ENCODE assay signal across 17 cellular contexts in the genomic region with DNA sequence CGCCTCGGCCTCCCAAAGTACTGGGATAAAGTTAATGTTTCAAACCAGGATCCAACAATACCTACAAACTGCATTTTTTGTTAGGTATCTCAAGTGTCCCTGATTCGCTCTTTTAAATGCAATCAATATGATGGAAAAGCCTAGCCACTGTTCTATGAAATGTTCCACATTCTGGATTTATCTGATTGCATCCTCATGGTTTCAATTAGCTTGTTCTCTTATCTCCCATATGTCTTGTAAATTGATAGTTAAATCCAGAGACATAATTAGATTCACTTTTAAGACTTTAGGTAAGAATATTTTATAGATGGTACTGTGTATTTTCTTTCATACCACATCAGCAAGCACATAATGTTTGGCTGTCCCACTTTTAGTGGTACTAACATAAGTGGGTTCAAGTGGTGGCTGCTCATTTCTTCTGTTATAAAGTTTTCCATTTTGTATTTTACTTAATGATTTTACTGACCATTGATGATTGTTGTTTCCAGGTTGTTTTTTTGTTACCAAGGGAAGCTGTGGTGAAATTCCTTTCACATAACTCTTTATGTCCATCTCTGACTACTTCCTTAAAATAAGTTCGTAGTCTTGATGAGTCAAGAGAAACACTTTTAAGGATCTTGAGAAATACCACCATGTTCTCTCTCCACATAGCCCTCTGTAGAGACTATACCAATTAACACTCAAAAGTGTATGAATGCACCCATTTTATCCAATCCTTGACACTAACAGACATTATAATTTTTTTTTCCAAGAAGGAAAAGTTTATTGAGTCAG. TPM values are rescaled to one million over a fixed set of nuclear protein-coding genes. Genes with fewer than 3 reads are reported as not detected.
A peak's percentile ranks its signal among the peaks of the same experiment; 100 is the strongest.
DNase-seq lines count a peak whose midpoint lies in the region; ATAC-seq and TF ChIP-seq lines count a peak whose summit lies in the region.
"Had no signal": no experiment of that assay in that cellular context is flagged by ENCODE, and none has a peak within 500 bp of the region (broad histone marks: within the 10 kb centered on the region; RNA-seq: fewer than 3 reads in every experiment).

No MANE protein-coding gene starts in this region.

- H3K4me1 ChIP-seq in foreskin keratinocyte, result no peaks in the 10 kb centered on the region

- TF ChIP-seq CTCF in foreskin keratinocyte (conservative IDR thresholded peaks at IDR 0.05), result no peak

- DNase-seq in CD1c-positive myeloid dendritic cell (ENCODE audit: extremely low spot score) (peak; percentile 83), M059J (ENCODE audit: low read depth) (peak; percentile 23), SKM-1 treated with dmso at 0.1 percent for 144 hours (lab: John Stamatoyannopoulos, UW; ENCODE audit: unreplicated experiment) (peak; percentile 81), foreskin keratinocyte (peak; percentile 5 to 27), DMS 273 treated with DMSO at 0.1 percent for 48 hours (lab: John Stamatoyannopoulos, UW) (no peak), COLO668 (lab: John Stamatoyannopoulos, UW; ENCODE audit: unreplicated experiment) (no peak)
- DNase-seq: ACHN; activated gamma-delta T cell treated with Interleukin-2 at 50 U/mL for 16 hours; effector CD4-positive, alpha-beta T cell; GDM1; NCI-H1436 treated with DMSO at 0.1 percent for 48 hours; NCI-H446 treated with DMSO at 0.1 percent for 48 hours; stimulated activated CD4-positive, alpha-beta T cell treated with anti-CD3 and anti-CD28 coated beads, Interleukin-12 subunit alpha, Interleukin-12 subunit beta, amount 100 ng/mL, for 4 hours had no signal

- no peak for ATAC-seq in foreskin keratinocyte
- ATAC-seq in HG03342 (IDR thresholded peaks at IDR 0.05; ENCODE audit: unreplicated experiment), result no peak
- no peak for ATAC-seq in HG03378 (IDR thresholded peaks at IDR 0.05; ENCODE audit: unreplicated experiment)
- ATAC-seq: K562, WTC11 had no signal

- H3K27ac ChIP-seq in foreskin keratinocyte, result no peak overlapping the region

- H3K27me3 ChIP-seq in foreskin keratinocyte, result no peaks in the 10 kb centered on the region

RNA-seq across cellular contexts. Expression of gene RNGTT, which starts 40.5 kb away (rescaled TPM):
- 14.3 and 21.7 TPM in 2 replicates for total RNA-seq in M059J (2014; rRNA removed; shearing (Covaris generic))
- 16.4 and 16.6 TPM in 2 replicates for total RNA-seq in foreskin keratinocyte
- polyA plus RNA-seq in foreskin keratinocyte, result 4.4 and 5.1 TPM in 2 replicates

Comparison
In these comparisons a context has a peak if more than half of its experiments do, and no peak if none do; other contexts are left out.
1. DNase-seq: peak in CD1c-positive myeloid dendritic cell (single experiment), M059J (single experiment), SKM-1 treated with dmso at 0.1 percent for 144 hours (single experiment) and foreskin keratinocyte (2 of 2); none in DMS 273 treated with DMSO at 0.1 percent for 48 hours (single experiment) and COLO668 (single experiment).